Comparison of ENCODE assay signal across 9 cellular contexts in genomic region chr19:18020212-18021067, GRCh38. TPM values are rescaled to one million over a fixed set of nuclear protein-coding genes. Genes with fewer than 3 reads are reported as not detected.
A peak's percentile ranks its signal among the peaks of the same experiment; 100 is the strongest.
DNase-seq lines count a peak whose midpoint lies in the region; ATAC-seq and TF ChIP-seq lines count a peak whose summit lies in the region.
"Had no signal": no experiment of that assay in that cellular context is flagged by ENCODE, and none has a peak within 500 bp of the region (broad histone marks: within the 10 kb centered on the region; RNA-seq: fewer than 3 reads in every experiment).

No MANE protein-coding gene starts in this region.

- peak overlapping the region; percentile 95 for H4K8ac ChIP-seq in mesenchymal stem cell (ENCODE audit: low read length)

- WGBS in mesenchymal stem cell: 71% methylated on average over 8 of the region's 15 CpGs

- H3K36me3 ChIP-seq in mesenchymal stem cell (ENCODE audit: control insufficient read depth in 1 of 2, insufficient read depth in 2 of 2, low read depth in 1 of 2, low read length in 2 of 2) (peaks cover 0 to 3% of the 10 kb centered on the region in 2 experiments), upper lobe of right lung (peaks cover 3% of the 10 kb centered on the region)
- H3K36me3 ChIP-seq: BE2C had no signal

- H3K18ac ChIP-seq in mesenchymal stem cell (ENCODE audit: low read depth in 1 of 2, low read length in 2 of 2): peak overlapping the region; percentile 62 to 72

- peak overlapping the region; percentile 86 to 100 for H2BK12ac ChIP-seq in mesenchymal stem cell (ENCODE audit: low read length in 2 of 2)

- POLR2A ChIA-PET in activated CD4-positive, alpha-beta T cell treated with anti-CD3 and anti-CD28 coated beads, Interleukin-2, amount 10 ng/mL, durations not matched to agents 7 days and 5 days (lab: Charles Lee): no interaction called here

- peaks cover 4% of the 10 kb centered on the region for H3K9me3 Mint-ChIP-seq in activated CD4-positive, alpha-beta T cell treated with anti-CD3 and anti-CD28 coated beads, Interleukin-2, amount 10 ng/mL, durations not matched to agents 7 days and 5 days
- H3K9me3 Mint-ChIP-seq in central memory CD8-positive, alpha-beta T cell: no peaks in the 10 kb centered on the region

- H3K4ac ChIP-seq in mesenchymal stem cell (ENCODE audit: low read depth in 1 of 2, low read length in 2 of 2): peak overlapping the region; percentile 69 to 86

- CTCF ChIA-PET in activated CD4-positive, alpha-beta T cell treated with anti-CD3 and anti-CD28 coated beads, Interleukin-2, amount 10 ng/mL, durations not matched to agents 7 days and 5 days (lab: Charles Lee): interaction anchor here (1.1 to 1.6 kb wide), 2 partner anchors 11 to 13 kb away, joined by 3 to 6 read pairs; no protein-coding TSS in a partner anchor

- peak overlapping the region; percentile 86 for H2AK5ac ChIP-seq in mesenchymal stem cell (ENCODE audit: low read length, severe bottlenecking)

- no peak for DNase-seq in activated CD4-positive, alpha-beta T cell treated with anti-CD3 and anti-CD28 coated beads, Interleukin-2, amount 10 ng/mL, durations not matched to agents 7 days and 5 days
- no peak for DNase-seq in activated CD4-positive, alpha-beta T cell treated with anti-CD3 and anti-CD28 coated beads for 4 hours
- DNase-seq in central memory CD8-positive, alpha-beta T cell (ENCODE audit: low spot score in 2 of 2): no peak
- DNase-seq in mesenchymal stem cell: peak; percentile 57
- DNase-seq in upper lobe of right lung: peak; percentile 93
- DNase-seq: BE2C had no signal

- no peak overlapping the region for H3K9ac ChIP-seq in mesenchymal stem cell (ENCODE audit: low read length)

- no peak overlapping the region for H3K4me3 ChIP-seq in mesenchymal stem cell (ENCODE audit: insufficient read depth in 1 of 2, low read depth in 1 of 2, low read length in 2 of 2)
- no peak overlapping the region for H3K4me3 ChIP-seq in upper lobe of right lung

- H3K14ac ChIP-seq in mesenchymal stem cell (ENCODE audit: low read length in 2 of 2): peak overlapping the region in 1 of 2 experiments; percentile 23

- H3K4me3 Mint-ChIP-seq in activated CD4-positive, alpha-beta T cell treated with anti-CD3 and anti-CD28 coated beads, Interleukin-2, amount 10 ng/mL, durations not matched to agents 7 days and 5 days: no peak overlapping the region
- H3K4me3 Mint-ChIP-seq in central memory CD8-positive, alpha-beta T cell: peak overlapping the region; percentile 29

- no peaks in the 10 kb centered on the region for H3K27me3 Mint-ChIP-seq in activated CD4-positive, alpha-beta T cell treated with anti-CD3 and anti-CD28 coated beads, Interleukin-2, amount 10 ng/mL, durations not matched to agents 7 days and 5 days
- no peaks in the 10 kb centered on the region for H3K27me3 Mint-ChIP-seq in central memory CD8-positive, alpha-beta T cell

- no peak overlapping the region for H3K23ac ChIP-seq in mesenchymal stem cell (ENCODE audit: low read length in 2 of 2)

- ATAC-seq in central memory CD8-positive, alpha-beta T cell (replicated peaks; ENCODE audit: extremely low read depth, poor library complexity, severe bottlenecking): no peak
- peak; percentile 67 for ATAC-seq in upper lobe of right lung
- no peak for ATAC-seq in GM18870 (IDR thresholded peaks at IDR 0.05; ENCODE audit: unreplicated experiment)
- ATAC-seq in HG03442 (IDR thresholded peaks at IDR 0.05; ENCODE audit: unreplicated experiment): no peak
- ATAC-seq in HG03521 (IDR thresholded peaks at IDR 0.05; ENCODE audit: unreplicated experiment): no peak

- H3K27me3 ChIP-seq in mesenchymal stem cell (ENCODE audit: control insufficient read depth in 1 of 2, insufficient read depth in 1 of 2, low read length in 2 of 2): no peaks in the 10 kb centered on the region
- no peaks in the 10 kb centered on the region for H3K27me3 ChIP-seq in upper lobe of right lung
- H3K27me3 ChIP-seq: BE2C had no signal

- H3K36me3 Mint-ChIP-seq in activated CD4-positive, alpha-beta T cell treated with anti-CD3 and anti-CD28 coated beads, Interleukin-2, amount 10 ng/mL, durations not matched to agents 7 days and 5 days (ENCODE audit: low read depth): peaks cover 8% of the 10 kb centered on the region
- H3K36me3 Mint-ChIP-seq in central memory CD8-positive, alpha-beta T cell (ENCODE audit: insufficient read depth): peaks cover 7% of the 10 kb centered on the region

- H2BK5ac ChIP-seq in mesenchymal stem cell (ENCODE audit: low read depth, low read length, poor library complexity, severe bottlenecking): no peak overlapping the region

- H2BK120ac ChIP-seq in mesenchymal stem cell (ENCODE audit: low read depth, low read length): peak overlapping the region; percentile 71

- H3K9me3 ChIP-seq in mesenchymal stem cell (ENCODE audit: control insufficient read depth, low read length) (no peaks in the 10 kb centered on the region), upper lobe of right lung (no peaks in the 10 kb centered on the region)
- H3K9me3 ChIP-seq: BE2C had no signal

- intact Hi-C loops in upper lobe of right lung (cut with DNase I): no loop called here

- H3K4me2 ChIP-seq in mesenchymal stem cell (ENCODE audit: low read length, poor library complexity, severe bottlenecking): no peak overlapping the region

- H4K91ac ChIP-seq in mesenchymal stem cell (ENCODE audit: low read length): peak overlapping the region; percentile 67

- peaks cover 68% of the 10 kb centered on the region for H3K4me1 Mint-ChIP-seq in activated CD4-positive, alpha-beta T cell treated with anti-CD3 and anti-CD28 coated beads, Interleukin-2, amount 10 ng/mL, durations not matched to agents 7 days and 5 days
- peaks cover 38% of the 10 kb centered on the region for H3K4me1 Mint-ChIP-seq in central memory CD8-positive, alpha-beta T cell

- no peak overlapping the region for H2AFZ ChIP-seq in mesenchymal stem cell (ENCODE audit: low read depth, low read length)

- H3K79me1 ChIP-seq in mesenchymal stem cell (replicated peaks; ENCODE audit: low read length, poor library complexity, severe bottlenecking): no peaks in the 10 kb centered on the region

- no peak for TF ChIP-seq CTCF in upper lobe of right lung (IDR thresholded peaks at IDR 0.05)

- peak overlapping the region; percentile 91 for H3K27ac Mint-ChIP-seq in activated CD4-positive, alpha-beta T cell treated with anti-CD3 and anti-CD28 coated beads, Interleukin-2, amount 10 ng/mL, durations not matched to agents 7 days and 5 days
- peak overlapping the region; percentile 12 for H3K27ac Mint-ChIP-seq in central memory CD8-positive, alpha-beta T cell (ENCODE audit: low read depth)

- H3K4me1 ChIP-seq in mesenchymal stem cell (ENCODE audit: control insufficient read depth, insufficient read depth, low read depth, low read length) (peaks cover 36% of the 10 kb centered on the region), upper lobe of right lung (peaks cover 77% of the 10 kb centered on the region)
- H3K4me1 ChIP-seq: BE2C had no signal

- peak overlapping the region; percentile 33 for H2BK15ac ChIP-seq in mesenchymal stem cell (ENCODE audit: low read depth, poor library complexity, severe bottlenecking)

- H3K27ac ChIP-seq in mesenchymal stem cell (ENCODE audit: low read length, poor library complexity, severe bottlenecking) (no peak overlapping the region), upper lobe of right lung (peak overlapping the region; percentile 89)

RNA-seq across cellular contexts. Expression of gene ARRDC2, which starts 12.5 kb away (rescaled TPM):
- 10 to 100 TPM; 40.1 to 51.1 TPM for total RNA-seq in activated CD4-positive, alpha-beta T cell treated with anti-CD3 and anti-CD28 coated beads, Interleukin-2, amount 10 ng/mL, durations not matched to agents 7 days and 5 days
- 3.7 TPM for polyA plus RNA-seq in mesenchymal stem cell (2013, experiment 1 of 2)
- 3.6 TPM for polyA plus RNA-seq in mesenchymal stem cell (2013, experiment 2 of 2)
- 82.7 TPM for total RNA-seq in upper lobe of right lung

RNA-seq across cellular contexts. Expression of gene KCNN1, which starts 53.5 kb away (rescaled TPM):
- total RNA-seq in activated CD4-positive, alpha-beta T cell treated with anti-CD3 and anti-CD28 coated beads, Interleukin-2, amount 10 ng/mL, durations not matched to agents 7 days and 5 days: not detected
- 0.12 TPM for polyA plus RNA-seq in mesenchymal stem cell (2013, experiment 1 of 2)
- polyA plus RNA-seq in mesenchymal stem cell (2013, experiment 2 of 2): 0.15 TPM
- not detected for total RNA-seq in upper lobe of right lung

Comparison
In these comparisons a context has a peak if more than half of its experiments do, and no peak if none do; other contexts are left out.
1. DNase-seq: peak in mesenchymal stem cell (single experiment) and upper lobe of right lung (single experiment); none in activated CD4-positive, alpha-beta T cell treated with anti-CD3 and anti-CD28 coated beads, Interleukin-2, amount 10 ng/mL, durations not matched to agents 7 days and 5 days (single experiment), activated CD4-positive, alpha-beta T cell treated with anti-CD3 and anti-CD28 coated beads for 4 hours (0 of 2) and central memory CD8-positive, alpha-beta T cell (0 of 2).